In genomic region chr1:1306661-1307260, GRCh38 we compare ENCODE assay signal across 1 cellular context.
TF ChIP-seq lines count a peak whose summit lies in the region.

No MANE protein-coding gene starts in this region.

TF ChIP-seq in HepG2, 621 proteins besides CTCF, POLR2A, EP300 and RAD21 (continued from another document and continues in another):
- TF ChIP-seq ZNF142 (CRISPR knock-in tag; IDR thresholded peaks at IDR 0.05), result peak; percentile 58
- TF ChIP-seq BRF2 (CRISPR knock-in tag; IDR thresholded peaks at IDR 0.05), result no peak
- TF ChIP-seq HMGXB4 (CRISPR knock-in tag; IDR thresholded peaks at IDR 0.05; ENCODE audit: borderline replicate concordance in 1 of 2, low read depth in 1 of 2), result peak in 1 of 2 experiments; percentile 41; a peak in 3 of 4 replicates
- no peak for TF ChIP-seq ZBTB39 (CRISPR knock-in tag; IDR thresholded peaks at IDR 0.05)
- peak; percentile 61 for TF ChIP-seq NR2C2 (CRISPR knock-in tag; IDR thresholded peaks at IDR 0.05; ENCODE audit: borderline replicate concordance)
- TF ChIP-seq ZNF274 (CRISPR knock-in tag; IDR thresholded peaks at IDR 0.05), result 0 out of 2 replicates have a peak, but pooled peaks have one; percentile 37
- no peak for TF ChIP-seq ELF3 (CRISPR knock-in tag; IDR thresholded peaks at IDR 0.05)
- TF ChIP-seq NONO (IDR thresholded peaks at IDR 0.05), result no peak
- TF ChIP-seq NONO (CRISPR knock-in tag; conservative IDR thresholded peaks at IDR 0.05), result peak; percentile 64; the same call in 1 of the 2 replicates
- TF ChIP-seq ZNF558 (CRISPR knock-in tag; IDR thresholded peaks at IDR 0.05; ENCODE audit: borderline replicate concordance), result no peak
- peak; percentile 14; the same call in 1 of the 2 replicates for TF ChIP-seq ZNF318 (CRISPR knock-in tag; IDR thresholded peaks at IDR 0.05)
- no peak; the same call in 1 of the 2 replicates for TF ChIP-seq ATF3 (CRISPR knock-in tag; IDR thresholded peaks at IDR 0.05)
- TF ChIP-seq ARNT2 (CRISPR knock-in tag; IDR thresholded peaks at IDR 0.05; ENCODE audit: low read depth), result 0 out of 2 replicates have a peak, but pooled peaks have one; percentile 56
- peak; percentile 33; the same call in 1 of the 2 replicates for TF ChIP-seq DPF2 (CRISPR knock-in tag; IDR thresholded peaks at IDR 0.05; ENCODE audit: borderline replicate concordance, low read depth)
- TF ChIP-seq ZNF256 (CRISPR knock-in tag; conservative IDR thresholded peaks at IDR 0.05), result no peak
- TF ChIP-seq HDAC1 (CRISPR knock-in tag; IDR thresholded peaks at IDR 0.05), result peak; percentile 92
- 0 out of 2 replicates have a peak, but pooled peaks have one; percentile 68 for TF ChIP-seq ZNF598 (CRISPR knock-in tag; IDR thresholded peaks at IDR 0.05; ENCODE audit: borderline replicate concordance)
- TF ChIP-seq ELF1 (CRISPR knock-in tag; IDR thresholded peaks at IDR 0.05), result no peak; the same call in 1 of the 2 replicates
- peak; percentile 75; the same call in 1 of the 2 replicates for TF ChIP-seq SRY (CRISPR knock-in tag; IDR thresholded peaks at IDR 0.05)
- TF ChIP-seq ZNF781 (CRISPR knock-in tag; IDR thresholded peaks at IDR 0.05; ENCODE audit: borderline replicate concordance, not compliant biosample characterization), result no peak
- no peak; the same call in 1 of the 2 replicates for TF ChIP-seq TAF1 (CRISPR knock-in tag; IDR thresholded peaks at IDR 0.05)
- TF ChIP-seq REPIN1 (CRISPR knock-in tag; IDR thresholded peaks at IDR 0.05; ENCODE audit: borderline replicate concordance, low read depth), result peak; percentile 62; the same call in 1 of the 2 replicates
- no peak for TF ChIP-seq ZNF280D (CRISPR knock-in tag; IDR thresholded peaks at IDR 0.05)
- TF ChIP-seq SP2 (CRISPR knock-in tag; IDR thresholded peaks at IDR 0.05), result no peak
- TF ChIP-seq HOXA9 (CRISPR knock-in tag; IDR thresholded peaks at IDR 0.05; ENCODE audit: borderline replicate concordance), result no peak
- no peak for TF ChIP-seq ZNF850 (CRISPR knock-in tag; conservative IDR thresholded peaks at IDR 0.05)
- TF ChIP-seq NFYC (CRISPR knock-in tag; IDR thresholded peaks at IDR 0.05), result no peak
- no peak; the same call in 1 of the 2 replicates for TF ChIP-seq SP4 (CRISPR knock-in tag; IDR thresholded peaks at IDR 0.05)
- 0 out of 2 replicates have a peak, but pooled peaks have one; percentile 12 for TF ChIP-seq ZNF891 (CRISPR knock-in tag; IDR thresholded peaks at IDR 0.05)
- no peak; the same call in 1 of the 2 replicates for TF ChIP-seq ZNF136 (CRISPR knock-in tag; IDR thresholded peaks at IDR 0.05; ENCODE audit: low read depth)
- TF ChIP-seq ZNF496 (CRISPR knock-in tag; IDR thresholded peaks at IDR 0.05; ENCODE audit: insufficient replicate concordance), result no peak
- TF ChIP-seq KDM5B (CRISPR knock-in tag; IDR thresholded peaks at IDR 0.05; ENCODE audit: borderline replicate concordance), result peak; percentile 48; the same call in 1 of the 2 replicates
